ENCODE assay signal across 1 cellular context in genomic region chr3:11616551-11616950, GRCh38.
TF ChIP-seq lines count a peak whose summit lies in the region.

No MANE protein-coding gene starts in this region.

TF ChIP-seq in WTC11, 78 proteins besides CTCF, POLR2A, EP300 and RAD21:
- TF ChIP-seq ZBTB43 (CRISPR knock-in tag; IDR thresholded peaks at IDR 0.05) (no peak), JAZF1 (CRISPR knock-in tag; IDR thresholded peaks at IDR 0.05) (no peak)
